In genomic region chr3:113783980-113784379, GRCh38 we compare ENCODE assay signal across 13 cellular contexts. TPM values are rescaled to one million over a fixed set of nuclear protein-coding genes. Genes with fewer than 3 reads are reported as not detected.
DNase-seq lines count a peak whose midpoint lies in the region; ATAC-seq and TF ChIP-seq lines count a peak whose summit lies in the region.
"Had no signal": no experiment of that assay in that cellular context is flagged by ENCODE, and none has a peak within 500 bp of the region (broad histone marks: within the 10 kb centered on the region; RNA-seq: fewer than 3 reads in every experiment).

No MANE protein-coding gene starts in this region.

- H3K27ac ChIP-seq in SJSA1 (peak overlapping the region; percentile 98), iPS-20b (ENCODE audit: low read length) (peak overlapping the region; percentile 79), thoracic aorta (peak overlapping the region; percentile 7 to 56)

- H3K4me1 Mint-ChIP-seq in activated naive CD4-positive, alpha-beta T cell treated with anti-CD3 and anti-CD28 coated beads, Interleukin-2, amount 10 ng/mL, durations not matched to agents 7 days and 5 days: peaks cover 11% of the 10 kb centered on the region

- no peaks in the 10 kb centered on the region for H3K9me3 Mint-ChIP-seq in activated naive CD4-positive, alpha-beta T cell treated with anti-CD3 and anti-CD28 coated beads, Interleukin-2, amount 10 ng/mL, durations not matched to agents 7 days and 5 days

- peak overlapping the region; percentile 3 for H3K27ac Mint-ChIP-seq in activated naive CD4-positive, alpha-beta T cell treated with anti-CD3 and anti-CD28 coated beads, Interleukin-2, amount 10 ng/mL, durations not matched to agents 7 days and 5 days

- peak overlapping the region; percentile 8; the same call in 1 of the 2 replicates for H3K9ac ChIP-seq in iPS-20b (ENCODE audit: low read depth, low read length)

- no peak overlapping the region for H3K4me3 Mint-ChIP-seq in activated naive CD4-positive, alpha-beta T cell treated with anti-CD3 and anti-CD28 coated beads, Interleukin-2, amount 10 ng/mL, durations not matched to agents 7 days and 5 days

- H3K9me3 ChIP-seq in SJSA1 (replicated peaks) (no peaks in the 10 kb centered on the region), iPS-20b (ENCODE audit: insufficient read depth, low read depth, low read length) (no peaks in the 10 kb centered on the region), thoracic aorta (no peaks in the 10 kb centered on the region)
- H3K9me3 ChIP-seq: uterus had no signal

- CTCF ChIA-PET in activated naive CD4-positive, alpha-beta T cell treated with anti-CD3 and anti-CD28 coated beads, Interleukin-2, amount 10 ng/mL, durations not matched to agents 7 days and 5 days (lab: Charles Lee): interaction anchor here (0.6 to 0.7 kb wide), 2 partner anchors 18 to 39 kb away, joined by 3 read pairs; no protein-coding TSS in a partner anchor

- intact Hi-C loops in posterior vena cava (cut with DNase I): no loop called here

- peaks cover 17% of the 10 kb centered on the region; the same call in 1 of the 2 replicates for H3K36me3 ChIP-seq in SJSA1
- peaks cover 17% of the 10 kb centered on the region for H3K36me3 ChIP-seq in iPS-20b (ENCODE audit: insufficient read depth, low read depth, low read length)
- H3K36me3 ChIP-seq in thoracic aorta: peaks cover 9% of the 10 kb centered on the region
- H3K36me3 ChIP-seq: uterus had no signal

- peaks cover 19% of the 10 kb centered on the region for H3K4me1 ChIP-seq in SJSA1 (replicated peaks)
- H3K4me1 ChIP-seq in iPS-20b (ENCODE audit: insufficient read depth, low read length): peaks cover 9% of the 10 kb centered on the region
- peaks cover 8 to 15% of the 10 kb centered on the region in 2 donors for H3K4me1 ChIP-seq in thoracic aorta (ENCODE audit: control insufficient read depth in 1 of 2, low read depth in 2 of 2)
- H3K4me1 ChIP-seq: uterus had no signal

- TF ChIP-seq CTCF in thoracic aorta (IDR thresholded peaks at IDR 0.05): no peak

- H3K27me3 Mint-ChIP-seq in activated naive CD4-positive, alpha-beta T cell treated with anti-CD3 and anti-CD28 coated beads, Interleukin-2, amount 10 ng/mL, durations not matched to agents 7 days and 5 days: no peaks in the 10 kb centered on the region

- H3K4me3 ChIP-seq in SJSA1 (no peak overlapping the region), iPS-20b (ENCODE audit: low read length) (no peak overlapping the region), thoracic aorta (peak overlapping the region; percentile 2)
- H3K4me3 ChIP-seq: skin epidermis, uterus had no signal

- H3K36me3 Mint-ChIP-seq in activated naive CD4-positive, alpha-beta T cell treated with anti-CD3 and anti-CD28 coated beads, Interleukin-2, amount 10 ng/mL, durations not matched to agents 7 days and 5 days: peaks cover 4% of the 10 kb centered on the region

- no peaks in the 10 kb centered on the region for H3K27me3 ChIP-seq in SJSA1 (replicated peaks)
- H3K27me3 ChIP-seq in iPS-20b (ENCODE audit: insufficient read depth, low read length): no peaks in the 10 kb centered on the region
- H3K27me3 ChIP-seq in thoracic aorta (replicated peaks; ENCODE audit: insufficient read depth): no peaks in the 10 kb centered on the region
- H3K27me3 ChIP-seq: uterus had no signal

- DNase-seq in activated naive CD4-positive, alpha-beta T cell treated with anti-CD3 and anti-CD28 coated beads, Interleukin-2, amount 10 ng/mL, durations not matched to agents 7 days and 5 days: no peak
- DNase-seq in activated naive CD4-positive, alpha-beta T cell treated with Interleukin-2 at 50 U/mL for 16 hours: no peak
- peak in 1 of 2 experiments; percentile 59 for DNase-seq in SJSA1 (ENCODE audit: low read depth in 1 of 2, low spot score in 2 of 2)
- no peak for DNase-seq in thoracic aorta (ENCODE audit: low spot score)
- DNase-seq in cerebellar cortex (ENCODE audit: low spot score): no peak
- DNase-seq in NCI-H524 treated with DMSO at 0.1 percent for 48 hours (lab: John Stamatoyannopoulos, UW): no peak
- no peak for DNase-seq in posterior vena cava (ENCODE audit: low spot score)
- DNase-seq: activated naive CD4-positive, alpha-beta T cell; glutamatergic neuron; NCI-H187 treated with DMSO at 0.1 percent for 48 hours; uterus had no signal

- ATAC-seq in thoracic aorta (ENCODE audit: insufficient number of reproducible peaks, low FRiP score, low read depth): no peak

RNA-seq across cellular contexts. Expression of gene ATP6V1A, which starts 37.1 kb away (rescaled TPM):
- total RNA-seq in SJSA1 (2014; rRNA removed; shearing (Covaris generic)): 54.8 and 65.8 TPM in 2 replicates
- total RNA-seq in thoracic aorta (10 to 100 TPM; 27.8 to 32.2 TPM), posterior vena cava (10 to 100 TPM; 38.5 to 42.5 TPM)

RNA-seq across cellular contexts. Expression of gene NAA50, which starts 37.9 kb away (rescaled TPM):
- total RNA-seq in SJSA1 (2014; rRNA removed; shearing (Covaris generic)): 165 and 166 TPM in 2 replicates
- total RNA-seq in thoracic aorta (10 to 100 TPM; 58.3 to 78.2 TPM), posterior vena cava (10 to 100 TPM; 81.4 to 90.1 TPM)

RNA-seq across cellular contexts. Expression of gene GRAMD1C, which starts 54.6 kb away (rescaled TPM):
- total RNA-seq in SJSA1 (2014; rRNA removed; shearing (Covaris generic)): 13.8 and 29.7 TPM in 2 replicates
- total RNA-seq in thoracic aorta (10 to 100 TPM in 1 of 2 donors, 1 to 10 TPM in 1; 1.5 to 10.7 TPM), posterior vena cava (1 to 10 TPM; 1.1 to 1.2 TPM)

Comparison
In these comparisons a context has a peak if more than half of its experiments do, and no peak if none do; other contexts are left out.
1. H3K27ac ChIP-seq: peak in every context shown above with its lines; median percentile 98 in SJSA1; 79 in iPS-20b; 32 in thoracic aorta.